16 cellular contexts compared by ENCODE assay signal in the genomic region with DNA sequence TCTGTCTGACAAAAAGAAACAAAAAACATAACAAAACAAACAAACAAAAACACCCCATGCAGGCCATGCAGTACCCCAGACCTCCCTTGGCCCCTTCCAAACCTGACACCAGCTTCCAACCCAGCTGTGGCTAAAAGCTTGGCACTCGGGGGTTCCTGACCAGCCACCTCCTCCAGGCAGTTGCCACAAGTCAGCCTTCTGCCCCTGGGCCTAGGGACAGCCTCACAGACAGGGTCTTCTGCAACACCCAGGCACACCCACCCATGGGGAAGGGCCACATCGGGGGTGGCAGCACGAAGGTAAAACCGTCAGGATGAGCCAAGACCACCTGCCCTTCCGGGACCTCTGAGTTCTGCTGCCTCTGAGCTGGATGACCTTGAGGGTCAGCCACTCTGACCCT. TPM values are rescaled to one million over a fixed set of nuclear protein-coding genes. Genes with fewer than 3 reads are reported as not detected.
DNase-seq lines count a peak whose midpoint lies in the region; ATAC-seq and TF ChIP-seq lines count a peak whose summit lies in the region.
"Had no signal": no experiment of that assay in that cellular context is flagged by ENCODE, and none has a peak within 500 bp of the region (broad histone marks: within the 10 kb centered on the region; RNA-seq: fewer than 3 reads in every experiment).

No MANE protein-coding gene starts in this region.

- no peak for TF ChIP-seq RAD21 in IMR-90 (IDR thresholded peaks at IDR 0.05; ENCODE audit: low read length)

- H3K14ac ChIP-seq in IMR-90 (replicated peaks; ENCODE audit: low read depth, low read length), result peak overlapping the region; percentile 53

- H3K27me3 Mint-ChIP-seq in nephron (ENCODE audit: low read depth) (peaks cover 11% of the 10 kb centered on the region), GM23338 (ENCODE audit: insufficient read depth, low read depth, poor library complexity) (peaks cover 8% of the 10 kb centered on the region)
- H3K27me3 Mint-ChIP-seq in stimulated activated naive B cell treated with anti-CD40 and anti-IgM and Interleukin-4, amounts not matched to agents 10 μg/mL and 1 μg/mL and 100 μg/mL, for 72 hours, result peaks cover 8 to 27% of the 10 kb centered on the region in 2 donors
- H3K27me3 Mint-ChIP-seq: CD4-positive, alpha-beta memory T cell had no signal

- H3K79me1 ChIP-seq in IMR-90 (ENCODE audit: low read depth in 1 of 2, low read length in 2 of 2), result peaks cover 0 to 5% of the 10 kb centered on the region in 2 experiments; a peak in 1 of 4 replicates

- no peak overlapping the region for H3K4me3 ChIP-seq in BLaER1 treated with 17β-estradiol and CSF1 and Interleukin-3, amounts not matched to agents 10 nM and 100 nM
- H3K4me3 ChIP-seq in IMR-90 (ENCODE audit: insufficient read depth, low read depth, low read length), result no peak overlapping the region
- H3K4me3 ChIP-seq in GM23338, result no peak overlapping the region
- H3K4me3 ChIP-seq: GM12878, K562 had no signal

- BruUV-seq in IMR-90 (replicated peaks; lab: Mats Ljungman, UMichigan), result no TSS peak

- H3F3A ChIP-seq in GM23338 (replicated peaks; ENCODE audit: low read depth), result 0 out of 2 replicates have a peak, but pooled peaks cover 6% of the 10 kb centered on the region

- H2BK120ac ChIP-seq in IMR-90 (ENCODE audit: low read depth, low read length), result peak overlapping the region; percentile 87

- no peak for DNase-seq in IMR-90
- no peak for DNase-seq in stimulated activated naive B cell treated with anti-CD40 and anti-IgM and Interleukin-4, amounts not matched to agents 10 μg/mL and 1 μg/mL and 100 μg/mL, for 72 hours
- no peak for DNase-seq in NCI-H82 (lab: John Stamatoyannopoulos, UW)
- no peak for DNase-seq in stimulated activated CD4-positive, alpha-beta T cell treated with anti-CD3 and anti-CD28 coated beads, Interleukin-4, amount 100 ng/mL, for 4 hours
- no peak for DNase-seq in GM23338 (ENCODE audit: low spot score)
- DNase-seq: ACHN; BE2C; CD4-positive, alpha-beta memory T cell; DMS79 treated with DMSO at 0.1 percent for 48 hours; HCEC 1CT had no signal

- no peaks in the 10 kb centered on the region for H3K9me3 Mint-ChIP-seq in nephron
- peaks cover 0 to 3% of the 10 kb centered on the region in 2 donors for H3K9me3 Mint-ChIP-seq in stimulated activated naive B cell treated with anti-CD40 and anti-IgM and Interleukin-4, amounts not matched to agents 10 μg/mL and 1 μg/mL and 100 μg/mL, for 72 hours
- H3K9me3 Mint-ChIP-seq in GM23338, result no peaks in the 10 kb centered on the region
- H3K9me3 Mint-ChIP-seq: CD4-positive, alpha-beta memory T cell had no signal

- H3K27ac ChIP-seq in BLaER1 treated with 17β-estradiol and CSF1 and Interleukin-3, amounts not matched to agents 10 nM and 100 nM, result peak overlapping the region in 2 of 11 experiments; percentile 26 to 64; a peak in 3 of 22 replicates
- H3K27ac ChIP-seq in IMR-90 (ENCODE audit: insufficient read depth, low read length) (no peak overlapping the region), GM23338 (ENCODE audit: low read depth) (no peak overlapping the region)
- H3K27ac ChIP-seq: HL-60 had no signal

- no peak overlapping the region; the same call in 1 of the 2 replicates for H3K18ac ChIP-seq in IMR-90 (ENCODE audit: low read depth, low read length)

- H3K9me3 ChIP-seq in BLaER1 treated with 17β-estradiol and CSF1 and Interleukin-3, amounts not matched to agents 10 nM and 100 nM (replicated peaks in 1 of 11), result no peaks in the 10 kb centered on the region
- no peaks in the 10 kb centered on the region for H3K9me3 ChIP-seq in IMR-90 (ENCODE audit: control insufficient read depth, insufficient read depth, low read length)
- H3K9me3 ChIP-seq: BE2C had no signal

- POLR2A ChIA-PET in IMR-90 (lab: Charles Lee; ENCODE audit: unreplicated experiment), result no interaction called here

- peak overlapping the region in 1 of 11 experiments; percentile 40; a peak in 1 of 22 replicates for H3K9ac ChIP-seq in BLaER1 treated with 17β-estradiol and CSF1 and Interleukin-3, amounts not matched to agents 10 nM and 100 nM
- no peak overlapping the region for H3K9ac ChIP-seq in IMR-90 (ENCODE audit: low read depth, low read length)

- H3K36me3 ChIP-seq in BLaER1 treated with 17β-estradiol and CSF1 and Interleukin-3, amounts not matched to agents 10 nM and 100 nM, result no peaks in the 10 kb centered on the region
- no peaks in the 10 kb centered on the region for H3K36me3 ChIP-seq in IMR-90 (ENCODE audit: control insufficient read depth, insufficient read depth, low read length)
- no peaks in the 10 kb centered on the region for H3K36me3 ChIP-seq in GM23338 (ENCODE audit: insufficient read depth)
- H3K36me3 ChIP-seq: BE2C had no signal

- H3K9me1 ChIP-seq in IMR-90 (ENCODE audit: insufficient read depth, low read length), result peaks cover 4% of the 10 kb centered on the region; the same call in 1 of the 2 replicates

- no peaks in the 10 kb centered on the region for H4K20me1 ChIP-seq in BLaER1 treated with 17β-estradiol and CSF1 and Interleukin-3, amounts not matched to agents 10 nM and 100 nM
- H4K20me1 ChIP-seq in IMR-90 (ENCODE audit: insufficient read depth, low read length) (no peaks in the 10 kb centered on the region), GM23338 (replicated peaks; ENCODE audit: insufficient read depth) (no peaks in the 10 kb centered on the region)

- H2BK5ac ChIP-seq in IMR-90 (ENCODE audit: low read depth, low read length, poor library complexity, severe bottlenecking), result no peak overlapping the region

- H2AK9ac ChIP-seq in IMR-90 (replicated peaks; ENCODE audit: low read depth, low read length, poor library complexity), result peak overlapping the region; percentile 63

- TF ChIP-seq CTCF in IMR-90 (conservative IDR thresholded peaks at IDR 0.05; ENCODE audit: low read depth, low read length) (no peak), nephron (IDR thresholded peaks at IDR 0.05; ENCODE audit: unreplicated experiment in 3 of 3) (no peak), GM23338 (conservative IDR thresholded peaks at IDR 0.05; ENCODE audit: low read depth in 2 of 2) (no peak)

- H3K79me2 ChIP-seq in GM23338 (replicated peaks; ENCODE audit: insufficient read depth), result no peaks in the 10 kb centered on the region

- in situ Hi-C loops in IMR-90 (cut with MboI; ENCODE audit: low sequenced_read_pairs), result no loop called here

- H4K5ac ChIP-seq in IMR-90 (ENCODE audit: low read depth, low read length), result no peak overlapping the region; the same call in 1 of the 2 replicates

- TF ChIP-seq POLR2A in IMR-90 (IDR thresholded peaks at IDR 0.05; ENCODE audit: low read depth, low read length), result no peak

- H3K56ac ChIP-seq in IMR-90 (ENCODE audit: extremely low read depth, insufficient read depth, low read length), result no peak overlapping the region

- peaks cover 46 to 81% (median 70%) of the 10 kb centered on the region in 10 experiments for H3K4me1 ChIP-seq in BLaER1 treated with 17β-estradiol and CSF1 and Interleukin-3, amounts not matched to agents 10 nM and 100 nM
- H3K4me1 ChIP-seq in IMR-90 (ENCODE audit: control insufficient read depth, insufficient read depth, low read length), result peaks cover 18% of the 10 kb centered on the region
- no peaks in the 10 kb centered on the region; the same call in 1 of the 2 replicates for H3K4me1 ChIP-seq in GM23338 (ENCODE audit: insufficient read depth)
- H3K4me1 ChIP-seq: BE2C had no signal

- H4K91ac ChIP-seq in IMR-90 (ENCODE audit: insufficient read depth, low read depth, low read length), result peak overlapping the region; percentile 18

- H3K23ac ChIP-seq in IMR-90 (ENCODE audit: low read depth, low read length), result 0 out of 2 replicates have a peak overlapping the region, but pooled peaks have one; percentile 23

- H3K4me1 Mint-ChIP-seq in nephron, result peaks cover 54% of the 10 kb centered on the region
- H3K4me1 Mint-ChIP-seq in stimulated activated naive B cell treated with anti-CD40 and anti-IgM and Interleukin-4, amounts not matched to agents 10 μg/mL and 1 μg/mL and 100 μg/mL, for 72 hours, result peaks cover 32 to 41% of the 10 kb centered on the region in 2 donors
- peaks cover 25% of the 10 kb centered on the region for H3K4me1 Mint-ChIP-seq in GM23338
- H3K4me1 Mint-ChIP-seq: CD14-positive monocyte had no signal

- peak overlapping the region; percentile 63; the same call in 1 of the 3 replicates for H2BK15ac ChIP-seq in IMR-90 (ENCODE audit: low read depth, low read length)

- intact Hi-C loops in IMR-90 (cut with micrococcal nuclease), result loop anchor here (2.0 kb wide), 1 partner anchor 46 kb away; the partner anchor contains the start of gene ISCU

- peak overlapping the region; percentile 84 for H2BK20ac ChIP-seq in IMR-90 (ENCODE audit: low read depth, low read length)

- H3K4ac ChIP-seq in IMR-90 (ENCODE audit: low read depth, low read length), result peak overlapping the region; percentile 66

- dilution Hi-C loops in IMR-90 (cut with HindIII; ENCODE audit: low sequenced_read_pairs, unreplicated experiment), result no loop called here

- H3K4me2 ChIP-seq in BLaER1 treated with 17β-estradiol and CSF1 and Interleukin-3, amounts not matched to agents 10 nM and 100 nM, result peak overlapping the region in 9 of 11 experiments; percentile 50 to 82 (median 78); a peak in 17 of 22 replicates
- no peak overlapping the region for H3K4me2 ChIP-seq in IMR-90 (ENCODE audit: low read depth, low read length)
- no peak overlapping the region for H3K4me2 ChIP-seq in GM23338

- H4K8ac ChIP-seq in IMR-90 (ENCODE audit: low read depth in 2 of 2, low read length in 2 of 2), result peak overlapping the region in 1 of 2 experiments; percentile 40; a peak in 1 of 4 replicates

- H3K27me3 ChIP-seq in BLaER1 treated with 17β-estradiol and CSF1 and Interleukin-3, amounts not matched to agents 10 nM and 100 nM, result peaks cover 0 to 25% (median 0%) of the 10 kb centered on the region in 11 experiments; a peak in 4 of 22 replicates
- H3K27me3 ChIP-seq in IMR-90 (ENCODE audit: control insufficient read depth, insufficient read depth, low read length) (no peaks in the 10 kb centered on the region), GM23338 (ENCODE audit: insufficient read depth) (no peaks in the 10 kb centered on the region)
- H3K27me3 ChIP-seq: BE2C had no signal

- CTCF ChIA-PET in IMR-90 (lab: Yijun Ruan, JAX), result no interaction called here

- H3K4me3 Mint-ChIP-seq in nephron (no peak overlapping the region), GM23338 (no peak overlapping the region)
- H3K4me3 Mint-ChIP-seq in stimulated activated naive B cell treated with anti-CD40 and anti-IgM and Interleukin-4, amounts not matched to agents 10 μg/mL and 1 μg/mL and 100 μg/mL, for 72 hours, result no peak overlapping the region
- H3K4me3 Mint-ChIP-seq: CD14-positive monocyte; CD4-positive, alpha-beta memory T cell had no signal

- H3K36me3 Mint-ChIP-seq in nephron (ENCODE audit: low read depth) (no peaks in the 10 kb centered on the region), GM23338 (ENCODE audit: low read depth) (no peaks in the 10 kb centered on the region)
- H3K36me3 Mint-ChIP-seq in stimulated activated naive B cell treated with anti-CD40 and anti-IgM and Interleukin-4, amounts not matched to agents 10 μg/mL and 1 μg/mL and 100 μg/mL, for 72 hours, result no peaks in the 10 kb centered on the region
- H3K36me3 Mint-ChIP-seq: CD14-positive monocyte; CD4-positive, alpha-beta memory T cell had no signal

- ATAC-seq in IMR-90 (ENCODE audit: low read depth) (no peak), GM23338 (no peak)
- ATAC-seq in stimulated activated naive B cell treated with anti-CD40 and anti-IgM and Interleukin-4, amounts not matched to agents 10 μg/mL and 1 μg/mL and 100 μg/mL, for 72 hours (replicated peaks), result no peak
- ATAC-seq: GM12878, K562 had no signal

- H2AK5ac ChIP-seq in IMR-90 (ENCODE audit: low read depth, low read length), result peak overlapping the region; percentile 89; the same call in 1 of the 2 replicates

- H3K27ac Mint-ChIP-seq in nephron (peak overlapping the region in 2 of 3 experiments; percentile 15 to 70), GM23338 (no peak overlapping the region)
- peak overlapping the region; percentile 42 for H3K27ac Mint-ChIP-seq in stimulated activated naive B cell treated with anti-CD40 and anti-IgM and Interleukin-4, amounts not matched to agents 10 μg/mL and 1 μg/mL and 100 μg/mL, for 72 hours
- H3K27ac Mint-ChIP-seq: CD14-positive monocyte; CD4-positive, alpha-beta memory T cell had no signal

- no peaks in the 10 kb centered on the region for H3K9me2 ChIP-seq in GM23338 (ENCODE audit: insufficient read depth)

- H2AFZ ChIP-seq in IMR-90 (replicated peaks; ENCODE audit: low read length, poor library complexity) (peak overlapping the region; percentile 23), GM23338 (no peak overlapping the region)

- 91% methylated on average over 4 of the region's 5 CpGs; no CpG with 5 or more reads in 1 of the 2 experiments for WGBS in IMR-90 (ENCODE audit: extremely low coverage in 2 of 2, insufficient read length in 1 of 2), 2 experiments

RNA-seq across cellular contexts. Expression of gene TMEM119, which starts 10.7 kb away (rescaled TPM):
- 6.7 and 8.1 TPM in 2 replicates for total RNA-seq in IMR-90 (2012; rRNA removed)
- polyA plus RNA-seq in IMR-90 (2012; rRNA removed) (8.4 and 9.2 TPM in 2 replicates), GM23338 (2016; fragmentation: Nextera tagmentation; extraction: Ambion mirVana) (0.06 TPM in 1 of 2 replicates, not detected in the other)
- 9.3 and 21.4 TPM in 2 replicates for polyA plus RNA-seq in IMR-90 (2012; cell fraction: cytosol; rRNA removed)
- polyA plus RNA-seq in IMR-90 (2012; cell fraction: nucleus; rRNA removed; ENCODE audit: low replicate concordance), result 4.5 and 5.0 TPM in 2 replicates
- 0.07 and 0.35 TPM in 2 replicates for total RNA-seq in GM23338 (2014; rRNA removed; shearing (Covaris generic))
- polyA plus RNA-seq: K562 had no signal

RNA-seq across cellular contexts. Expression of gene SELPLG, which starts 25.1 kb away (rescaled TPM):
- total RNA-seq in IMR-90 (2012; rRNA removed), result 2.8 and 3.2 TPM in 2 replicates
- 10.8 and 13.9 TPM in 2 replicates for polyA plus RNA-seq in IMR-90 (2012; rRNA removed)
- 7.9 and 13.9 TPM in 2 replicates for polyA plus RNA-seq in IMR-90 (2012; cell fraction: cytosol; rRNA removed)
- polyA plus RNA-seq in IMR-90 (2012; cell fraction: nucleus; rRNA removed; ENCODE audit: low replicate concordance), result 29.8 and 69.7 TPM in 2 replicates
- 0.56 TPM in 1 of 2 replicates, not detected in the other for total RNA-seq in GM23338 (2014; rRNA removed; shearing (Covaris generic))
- polyA plus RNA-seq in GM23338 (2016; fragmentation: Nextera tagmentation; extraction: Ambion mirVana), result 0.16 TPM in 1 of 2 replicates, not detected in the other

RNA-seq across cellular contexts. Expression of gene ISCU, which starts 46.2 kb away (rescaled TPM):
- total RNA-seq in IMR-90 (2012; rRNA removed), result 52.7 and 58.3 TPM in 2 replicates
- polyA plus RNA-seq in IMR-90 (2012; rRNA removed) (77.9 and 87.2 TPM in 2 replicates), GM23338 (2016; fragmentation: Nextera tagmentation; extraction: Ambion mirVana) (110 and 129 TPM in 2 replicates)
- 38.1 and 73.2 TPM in 2 replicates for polyA plus RNA-seq in IMR-90 (2012; cell fraction: cytosol; rRNA removed)
- polyA plus RNA-seq in IMR-90 (2012; cell fraction: nucleus; rRNA removed; ENCODE audit: low replicate concordance), result 37.4 and 201 TPM in 2 replicates
- 88.0 and 123 TPM in 2 replicates for total RNA-seq in GM23338 (2014; rRNA removed; shearing (Covaris generic))

RNA-seq across cellular contexts. Expression of gene SART3, which starts 47.6 kb away (rescaled TPM):
- 37.8 and 61.7 TPM in 2 replicates for total RNA-seq in IMR-90 (2012; rRNA removed)
- polyA plus RNA-seq in IMR-90 (2012; rRNA removed) (19.8 and 22.6 TPM in 2 replicates), GM23338 (2016; fragmentation: Nextera tagmentation; extraction: Ambion mirVana) (49.7 and 49.8 TPM in 2 replicates)
- 11.8 and 12.7 TPM in 2 replicates for polyA plus RNA-seq in IMR-90 (2012; cell fraction: cytosol; rRNA removed)
- polyA plus RNA-seq in IMR-90 (2012; cell fraction: nucleus; rRNA removed; ENCODE audit: low replicate concordance), result 18.0 and 42.4 TPM in 2 replicates
- 112 and 123 TPM in 2 replicates for total RNA-seq in GM23338 (2014; rRNA removed; shearing (Covaris generic))

Comparison
In these comparisons a context has a peak if more than half of its experiments do, and no peak if none do; other contexts are left out.
1. H3K4me2 ChIP-seq: peak in BLaER1 treated with 17β-estradiol and CSF1 and Interleukin-3, amounts not matched to agents 10 nM and 100 nM (9 of 11); none in IMR-90 (single experiment) and GM23338 (single experiment).